Comparison of ENCODE assay signal across 25 cellular contexts in genomic region chr6:42947950-42948349, GRCh38. TPM values are rescaled to one million over a fixed set of nuclear protein-coding genes. Genes with fewer than 3 reads are reported as not detected.
DNase-seq lines count a peak whose midpoint lies in the region; ATAC-seq and TF ChIP-seq lines count a peak whose summit lies in the region.
"Had no signal": no experiment of that assay in that cellular context is flagged by ENCODE, and none has a peak within 500 bp of the region (broad histone marks: within the 10 kb centered on the region; RNA-seq: fewer than 3 reads in every experiment).

No MANE protein-coding gene starts in this region.

- CTCF ChIA-PET in activated CD8-positive, alpha-beta T cell treated with anti-CD3 and anti-CD28 coated beads for 36 hours (lab: Charles Lee) = no interaction called here

- H3K27me3 Mint-ChIP-seq in GM23338 (ENCODE audit: insufficient read depth, low read depth, poor library complexity) = peaks cover 7% of the 10 kb centered on the region
- no peaks in the 10 kb centered on the region for H3K27me3 Mint-ChIP-seq in activated CD8-positive, alpha-beta T cell treated with anti-CD3 and anti-CD28 coated beads for 36 hours
- H3K27me3 Mint-ChIP-seq: CD4-positive, alpha-beta memory T cell had no signal

- H3K27ac ChIP-seq in GM23338 (ENCODE audit: low read depth) = peak overlapping the region; percentile 3; the same call in 1 of the 2 replicates
- peak overlapping the region in 3 of 4 donors; percentile 21 to 39 (median 35) for H3K27ac ChIP-seq in gastroesophageal sphincter
- H3K27ac ChIP-seq in foreskin keratinocyte = no peak overlapping the region
- H3K27ac ChIP-seq: BLaER1 treated with 17β-estradiol and CSF1 and Interleukin-3, amounts not matched to agents 10 nM and 100 nM; SK-N-MC had no signal

- POLR2A ChIA-PET in activated CD8-positive, alpha-beta T cell treated with anti-CD3 and anti-CD28 coated beads for 36 hours (lab: Charles Lee) = no interaction called here

- H3K4me1 ChIP-seq in GM23338 (ENCODE audit: insufficient read depth) (no peaks in the 10 kb centered on the region), gastroesophageal sphincter (peaks cover 0 to 10% (median 0%) of the 10 kb centered on the region in 3 donors), foreskin keratinocyte (no peaks in the 10 kb centered on the region)
- H3K4me1 ChIP-seq: BLaER1 treated with 17β-estradiol and CSF1 and Interleukin-3, amounts not matched to agents 10 nM and 100 nM; Caco-2 had no signal

- no peaks in the 10 kb centered on the region for H3K9me3 ChIP-seq in gastroesophageal sphincter
- H3K9me3 ChIP-seq: BLaER1 treated with 17β-estradiol and CSF1 and Interleukin-3, amounts not matched to agents 10 nM and 100 nM; Caco-2 had no signal

- no peak for TF ChIP-seq POLR2A in gastroesophageal sphincter (IDR thresholded peaks at IDR 0.05)

- H3F3A ChIP-seq in GM23338 (replicated peaks; ENCODE audit: low read depth) = no peaks in the 10 kb centered on the region

- H3K9me2 ChIP-seq in GM23338 (ENCODE audit: insufficient read depth) = no peaks in the 10 kb centered on the region

- H2AFZ ChIP-seq in GM23338 = no peak overlapping the region

- ATAC-seq in GM23338 (no peak), gastroesophageal sphincter (peak; percentile 82), sciatic nerve (peak; percentile 59), foreskin keratinocyte (no peak)
- no peak for ATAC-seq in activated CD8-positive, alpha-beta T cell treated with anti-CD3 and anti-CD28 coated beads for 36 hours
- ATAC-seq: PC-3 had no signal

- H3K9me3 Mint-ChIP-seq in GM23338 = no peaks in the 10 kb centered on the region
- no peaks in the 10 kb centered on the region for H3K9me3 Mint-ChIP-seq in activated CD8-positive, alpha-beta T cell treated with anti-CD3 and anti-CD28 coated beads for 36 hours
- H3K9me3 Mint-ChIP-seq: CD4-positive, alpha-beta memory T cell; H9; HFFc6 had no signal

- H3K4me3 ChIP-seq in GM23338 (no peak overlapping the region), gastroesophageal sphincter (no peak overlapping the region)
- H3K4me3 ChIP-seq: BLaER1 treated with 17β-estradiol and CSF1 and Interleukin-3, amounts not matched to agents 10 nM and 100 nM; SK-N-MC had no signal

- H3K27ac Mint-ChIP-seq in GM23338 = no peak overlapping the region
- H3K27ac Mint-ChIP-seq in activated CD8-positive, alpha-beta T cell treated with anti-CD3 and anti-CD28 coated beads for 36 hours = peak overlapping the region; percentile 8
- H3K27ac Mint-ChIP-seq: H9, HFFc6 had no signal

- DNase-seq in GM23338 (ENCODE audit: low spot score) (no peak), sciatic nerve (ENCODE audit: low spot score) (no peak), DMS79 treated with DMSO at 0.1 percent for 48 hours (lab: John Stamatoyannopoulos, UW) (no peak), foreskin keratinocyte (no peak), H4 (ENCODE audit: low spot score) (no peak)
- DNase-seq in activated CD8-positive, alpha-beta T cell treated with anti-CD3 and anti-CD28 coated beads for 36 hours = no peak
- DNase-seq: ACHN; Caco-2; CD4-positive, alpha-beta memory T cell; DMS 273 treated with DMSO at 0.1 percent for 48 hours; DND-41; H9; HFFc6; Kasumi-1; NCI-H1417; NCI-H187; NCI-H446 treated with DMSO at 0.1 percent for 48 hours; NCI-H526 treated with DMSO at 0.1 percent for 48 hours; PC-3; RPMI8226; SHP77 treated with DMSO at 0.1 percent for 48 hours had no signal

- H3K4me3 Mint-ChIP-seq in GM23338 = no peak overlapping the region
- no peak overlapping the region for H3K4me3 Mint-ChIP-seq in activated CD8-positive, alpha-beta T cell treated with anti-CD3 and anti-CD28 coated beads for 36 hours
- H3K4me3 Mint-ChIP-seq: CD4-positive, alpha-beta memory T cell; H9; HFFc6 had no signal

- intact Hi-C loops in activated CD8-positive, alpha-beta T cell treated with anti-CD3 and anti-CD28 coated beads for 36 hours (cut with micrococcal nuclease) = no loop called here
- intact Hi-C loops in sciatic nerve (cut with DNase I) = no loop called here

- no peaks in the 10 kb centered on the region for H3K79me2 ChIP-seq in GM23338 (replicated peaks; ENCODE audit: insufficient read depth)

- H3K36me3 ChIP-seq in GM23338 (ENCODE audit: insufficient read depth) = no peaks in the 10 kb centered on the region
- H3K36me3 ChIP-seq in gastroesophageal sphincter = peaks cover 0 to 29% of the 10 kb centered on the region in 2 donors

- H3K4me1 Mint-ChIP-seq in GM23338 = peaks cover 9% of the 10 kb centered on the region; the same call in 2 of the 3 replicates
- no peaks in the 10 kb centered on the region for H3K4me1 Mint-ChIP-seq in activated CD8-positive, alpha-beta T cell treated with anti-CD3 and anti-CD28 coated beads for 36 hours (ENCODE audit: low read depth)
- H3K4me1 Mint-ChIP-seq: CD4-positive, alpha-beta memory T cell had no signal

- H4K20me1 ChIP-seq in GM23338 (replicated peaks; ENCODE audit: insufficient read depth) = no peaks in the 10 kb centered on the region; the same call in 1 of the 2 replicates

- TF ChIP-seq EP300 in gastroesophageal sphincter (IDR thresholded peaks at IDR 0.05) = no peak

- no peak overlapping the region for H3K4me2 ChIP-seq in GM23338
- H3K4me2 ChIP-seq: BLaER1 treated with 17β-estradiol and CSF1 and Interleukin-3, amounts not matched to agents 10 nM and 100 nM had no signal

- H3K27me3 ChIP-seq in GM23338 (ENCODE audit: insufficient read depth) = no peaks in the 10 kb centered on the region
- no peaks in the 10 kb centered on the region for H3K27me3 ChIP-seq in gastroesophageal sphincter
- no peaks in the 10 kb centered on the region for H3K27me3 ChIP-seq in foreskin keratinocyte
- H3K27me3 ChIP-seq: BLaER1 treated with 17β-estradiol and CSF1 and Interleukin-3, amounts not matched to agents 10 nM and 100 nM had no signal

- TF ChIP-seq CTCF in GM23338 (conservative IDR thresholded peaks at IDR 0.05; ENCODE audit: low read depth in 2 of 2) (no peak), gastroesophageal sphincter (IDR thresholded peaks at IDR 0.05) (no peak), foreskin keratinocyte (conservative IDR thresholded peaks at IDR 0.05) (no peak)
- TF ChIP-seq CTCF in activated CD8-positive, alpha-beta T cell treated with anti-CD3 and anti-CD28 coated beads for 36 hours (IDR thresholded peaks at IDR 0.05) = no peak

- H3K36me3 Mint-ChIP-seq in GM23338 (ENCODE audit: low read depth) = peaks cover 19% of the 10 kb centered on the region; the same call in 2 of the 3 replicates
- peaks cover 7% of the 10 kb centered on the region for H3K36me3 Mint-ChIP-seq in activated CD8-positive, alpha-beta T cell treated with anti-CD3 and anti-CD28 coated beads for 36 hours (ENCODE audit: low read depth)

TF ChIP-seq in GM23338, 12 proteins besides CTCF, POLR2A, EP300 and RAD21 (continues in another document):
- no peak for TF ChIP-seq STAT1 (IDR thresholded peaks at IDR 0.05; ENCODE audit: unreplicated experiment)

RNA-seq across cellular contexts. Expression of gene GNMT, which starts 12.6 kb away (rescaled TPM):
- not detected in 2 replicates for total RNA-seq in GM23338 (2014; rRNA removed; shearing (Covaris generic))
- 0.52 and 2.5 TPM in 2 replicates for polyA plus RNA-seq in GM23338 (2016; fragmentation: Nextera tagmentation; extraction: Ambion mirVana)
- under 1 TPM; 0.25 to 0.38 TPM for total RNA-seq in activated CD8-positive, alpha-beta T cell treated with anti-CD3 and anti-CD28 coated beads for 36 hours
- total RNA-seq in gastroesophageal sphincter = 1 to 10 TPM in 3 of 4 donors, not detected in 1; 2.6 to 3.6 (median 2.6) TPM
- total RNA-seq in sciatic nerve = 1.8 TPM
- 0.20 and 0.32 TPM in 2 replicates for total RNA-seq in foreskin keratinocyte
- polyA plus RNA-seq in foreskin keratinocyte = 0.09 and 0.26 TPM in 2 replicates
- total RNA-seq in H4 (2014; rRNA removed; shearing (Covaris generic)) = not detected in 2 replicates
- total RNA-seq: Caco-2 had no signal

RNA-seq across cellular contexts. Expression of gene CNPY3, which starts 18.7 kb away (rescaled TPM):
- 66.3 and 67.0 TPM in 2 replicates for total RNA-seq in GM23338 (2014; rRNA removed; shearing (Covaris generic))
- polyA plus RNA-seq in GM23338 (2016; fragmentation: Nextera tagmentation; extraction: Ambion mirVana) = 68.5 and 74.5 TPM in 2 replicates
- 10 to 100 TPM; 46.2 to 46.8 TPM for total RNA-seq in activated CD8-positive, alpha-beta T cell treated with anti-CD3 and anti-CD28 coated beads for 36 hours
- total RNA-seq in gastroesophageal sphincter = 10 to 100 TPM; 23.3 to 37.9 (median 36.8) TPM
- total RNA-seq in sciatic nerve = 44.9 TPM
- 34.5 and 38.7 TPM in 2 replicates for total RNA-seq in foreskin keratinocyte
- polyA plus RNA-seq in foreskin keratinocyte = 49.0 and 49.5 TPM in 2 replicates
- total RNA-seq in H4 (2014; rRNA removed; shearing (Covaris generic)) = 34.0 and 50.6 TPM in 2 replicates

RNA-seq across cellular contexts. Expression of gene PEX6, which starts 31.0 kb away (rescaled TPM):
- total RNA-seq in GM23338 (2014; rRNA removed; shearing (Covaris generic)) = 24.8 and 25.1 TPM in 2 replicates
- polyA plus RNA-seq in GM23338 (2016; fragmentation: Nextera tagmentation; extraction: Ambion mirVana) = 5.2 and 6.5 TPM in 2 replicates
- 1 to 10 TPM; 7.3 to 9.0 TPM for total RNA-seq in activated CD8-positive, alpha-beta T cell treated with anti-CD3 and anti-CD28 coated beads for 36 hours
- 10 to 100 TPM in 3 of 4 donors, 1 to 10 TPM in 1; 9.8 to 23.5 (median 21.2) TPM for total RNA-seq in gastroesophageal sphincter
- total RNA-seq in sciatic nerve = 20.4 TPM
- total RNA-seq in foreskin keratinocyte = 10.3 and 20.5 TPM in 2 replicates
- polyA plus RNA-seq in foreskin keratinocyte = 8.1 and 15.3 TPM in 2 replicates
- 39.2 and 45.8 TPM in 2 replicates for total RNA-seq in H4 (2014; rRNA removed; shearing (Covaris generic))

RNA-seq across cellular contexts. Expression of gene PTCRA, which starts 32.1 kb away (rescaled TPM):
- total RNA-seq in GM23338 (2014; rRNA removed; shearing (Covaris generic)) = not detected in 2 replicates
- polyA plus RNA-seq in GM23338 (2016; fragmentation: Nextera tagmentation; extraction: Ambion mirVana) = 0.30 TPM in 1 of 2 replicates, not detected in the other
- total RNA-seq in activated CD8-positive, alpha-beta T cell treated with anti-CD3 and anti-CD28 coated beads for 36 hours = not detected
- not detected for total RNA-seq in gastroesophageal sphincter
- total RNA-seq in sciatic nerve = 0.40 TPM
- not detected in 2 replicates for total RNA-seq in foreskin keratinocyte
- polyA plus RNA-seq in foreskin keratinocyte = not detected in 2 replicates
- not detected in 2 replicates for total RNA-seq in H4 (2014; rRNA removed; shearing (Covaris generic))
- total RNA-seq: Caco-2; CD4-positive, alpha-beta memory T cell; H9; HFFc6; MCF 10A; PC-3 had no signal
- polyA plus RNA-seq: CD4-positive, alpha-beta memory T cell had no signal

RNA-seq across cellular contexts. Expression of gene PPP2R5D, which starts 36.4 kb away (rescaled TPM):
- total RNA-seq in GM23338 (2014; rRNA removed; shearing (Covaris generic)) = 49.9 and 55.3 TPM in 2 replicates
- polyA plus RNA-seq in GM23338 (2016; fragmentation: Nextera tagmentation; extraction: Ambion mirVana) (16.5 and 20.0 TPM in 2 replicates), foreskin keratinocyte (36.4 and 37.7 TPM in 2 replicates)
- total RNA-seq in activated CD8-positive, alpha-beta T cell treated with anti-CD3 and anti-CD28 coated beads for 36 hours = 10 to 100 TPM; 41.6 to 47.5 TPM
- total RNA-seq in gastroesophageal sphincter (10 to 100 TPM; 30.0 to 45.1 (median 36.3) TPM), sciatic nerve (31.1 TPM), foreskin keratinocyte (42.9 and 44.4 TPM in 2 replicates)
- total RNA-seq in H4 (2014; rRNA removed; shearing (Covaris generic)) = 61.1 and 70.8 TPM in 2 replicates

Comparison
In these comparisons a context has a peak if more than half of its experiments do, and no peak if none do; other contexts are left out.
1. ATAC-seq: peak in gastroesophageal sphincter (single experiment) and sciatic nerve (single experiment); none in GM23338 (single experiment), activated CD8-positive, alpha-beta T cell treated with anti-CD3 and anti-CD28 coated beads for 36 hours (single experiment) and foreskin keratinocyte (single experiment).